16 cellular contexts compared by ENCODE assay signal in the genomic region with DNA sequence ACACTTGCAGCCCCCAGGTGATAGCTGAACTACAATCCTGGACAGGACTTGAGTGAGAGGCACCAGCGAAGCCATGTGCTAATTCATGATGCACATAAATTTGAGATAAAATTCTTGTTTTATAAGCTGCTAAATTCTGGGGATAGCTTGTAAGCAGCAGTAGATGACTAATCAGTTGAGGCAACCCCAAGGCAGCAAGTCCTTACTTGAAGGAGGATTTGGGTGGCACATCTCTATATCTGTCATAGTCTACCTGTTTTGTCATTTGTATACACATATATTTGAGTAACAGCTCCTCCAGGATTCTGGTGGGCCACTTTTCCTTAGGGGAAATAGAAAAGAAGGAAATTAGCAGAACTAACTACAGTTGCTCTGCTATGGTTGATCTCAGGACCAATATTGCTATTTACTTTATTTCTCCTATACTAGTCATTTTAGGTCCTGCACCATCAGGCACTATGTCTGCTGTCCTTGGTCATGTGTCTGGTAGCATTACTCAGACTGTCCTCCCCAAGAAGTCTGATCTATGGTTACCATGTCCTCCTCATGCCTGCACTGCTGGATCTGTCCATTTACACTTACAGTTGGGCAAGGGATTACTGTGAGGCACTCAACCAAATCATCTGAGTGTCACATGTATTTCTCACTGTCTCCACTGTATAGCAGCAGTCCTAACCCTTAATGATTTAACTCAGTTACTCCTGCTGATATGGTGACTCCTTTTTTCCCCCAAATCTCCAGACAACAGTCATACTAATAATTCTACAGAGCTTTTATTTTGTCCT.
"Had no signal": no experiment of that assay in that cellular context is flagged by ENCODE, and none has a peak within 500 bp of the region (broad histone marks: within the 10 kb centered on the region; RNA-seq: fewer than 3 reads in every experiment).

No MANE protein-coding gene starts in this region.

- H3K27me3 ChIP-seq: dorsolateral prefrontal cortex, spleen, transverse colon had no signal

- DNase-seq: activated CD4-positive, alpha-beta T cell treated with anti-CD3 and anti-CD28 coated beads, Interleukin-2, amount 50 U/mL, for 4 hours; activated effector memory CD4-positive, alpha-beta T cell treated with anti-CD3 and anti-CD28 coated beads, Interleukin-2, amount 50 U/mL, for 16 hours; activated naive CD8-positive, alpha-beta T cell treated with anti-CD3 and anti-CD28 coated beads for 36 hours; activated T-cell treated with anti-CD3 and anti-CD28 coated beads, Interleukin-2, amount 50 U/mL, for 24 hours; anterior cingulate cortex; dorsolateral prefrontal cortex; hippocampal formation; left cardiac atrium; mucosa of descending colon; occipital lobe; spleen; stimulated activated CD4-positive, alpha-beta T cell treated with anti-CD3 and anti-CD28 coated beads, Interleukin-1b, Interleukin-23, amount 100 ng/mL, for 48 hours; stimulated activated naive CD4-positive, alpha-beta T cell; substantia nigra; transverse colon had no signal

- H3K27ac ChIP-seq: dorsolateral prefrontal cortex, prostate gland, spleen, transverse colon had no signal

- H3K36me3 ChIP-seq: prostate gland, spleen, transverse colon had no signal

- H3K4me1 ChIP-seq: prostate gland, spleen, transverse colon had no signal

- H3K4me3 ChIP-seq: dorsolateral prefrontal cortex, mucosa of descending colon, prostate gland, spleen, transverse colon had no signal

- H3K9me3 ChIP-seq: mucosa of descending colon, prostate gland, transverse colon had no signal
